9 cellular contexts compared by ENCODE assay signal in the genomic region with DNA sequence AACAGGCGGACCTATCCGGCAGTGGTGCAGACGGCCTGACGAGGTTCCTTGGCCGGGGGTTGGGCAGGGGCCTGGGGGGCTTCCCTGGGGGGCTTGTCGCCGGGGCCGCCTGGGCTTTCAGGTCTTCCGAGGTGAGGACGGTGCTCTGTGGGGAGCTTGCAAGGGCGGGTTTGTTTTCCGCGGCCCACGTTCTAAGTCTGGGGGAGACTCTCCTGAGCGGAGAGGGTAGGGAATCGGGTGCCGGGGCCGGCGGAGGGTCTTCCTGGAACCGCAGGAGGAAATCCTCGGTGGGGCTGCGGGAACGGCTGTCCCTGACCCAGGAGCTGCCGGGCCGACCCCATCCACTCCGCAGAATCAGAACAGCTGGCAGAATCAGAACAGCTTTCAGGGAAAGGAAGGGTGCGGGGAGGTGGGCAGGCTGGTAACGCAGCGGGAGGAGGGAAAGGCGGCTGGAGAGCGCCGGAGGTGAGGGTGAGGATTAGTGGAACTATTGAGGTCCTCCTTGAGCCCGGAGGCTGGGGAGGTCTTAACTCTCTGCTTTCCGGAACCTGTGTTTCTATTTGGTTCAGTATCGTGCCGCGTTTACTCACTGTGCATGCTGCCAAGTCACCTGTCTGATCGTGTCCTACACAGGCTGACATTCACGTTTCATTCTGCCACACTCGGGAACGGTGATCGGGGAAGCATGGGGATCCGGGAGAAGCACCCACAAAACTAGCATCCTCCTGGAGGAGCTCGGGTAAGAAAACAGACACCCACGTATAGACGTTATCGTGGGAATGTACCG. TPM values are rescaled to one million over a fixed set of nuclear protein-coding genes. Genes with fewer than 3 reads are reported as not detected.
DNase-seq lines count a peak whose midpoint lies in the region; ATAC-seq, FAIRE-seq and TF ChIP-seq lines count a peak whose summit lies in the region.
"Had no signal": no experiment of that assay in that cellular context is flagged by ENCODE, and none has a peak within 500 bp of the region (broad histone marks: within the 10 kb centered on the region; RNA-seq: fewer than 3 reads in every experiment).

No MANE protein-coding gene starts in this region.

- peak overlapping the region; percentile 87 for H3K4me3 ChIP-seq in GM12878
- H3K4me3 ChIP-seq in iPS-18a (ENCODE audit: low read length): peak overlapping the region; percentile 94
- peak overlapping the region; percentile 69 to 100 (median 97) for H3K4me3 ChIP-seq in skin epidermis

- TF ChIP-seq POLR2A in GM12878 (IDR thresholded peaks at IDR 0.05; ENCODE audit: low read depth, low read length): no peak

- SMC1A ChIA-PET in GM12878 (lab: Charles Lee; ENCODE audit: uncharacterized antibody, unreplicated experiment): interaction anchor here (0.9 to 2.8 kb wide), 13 partner anchors 10 to 508 kb away, joined by 3 to 11 read pairs (median 4); no protein-coding TSS in a partner anchor

- peaks cover 23% of the 10 kb centered on the region for H3K4me1 ChIP-seq in GM12878 (ENCODE audit: control insufficient read depth, insufficient read depth, low read length)
- H3K4me1 ChIP-seq in iPS-18a (ENCODE audit: control insufficient read depth, low read depth, low read length): peaks cover 6% of the 10 kb centered on the region

- TF ChIP-seq EP300 in GM12878 (IDR thresholded peaks at IDR 0.05; ENCODE audit: borderline replicate concordance in 1 of 2, control insufficient read depth in 1 of 2, low read depth in 2 of 2, low read length in 2 of 2): no peak

- FAIRE-seq in GM12878 (lab: Jason Lieb, UNC): peak; percentile 35

- H3K36me3 ChIP-seq in GM12878 (ENCODE audit: control insufficient read depth in 2 of 2, insufficient read depth in 2 of 2, low read length in 1 of 2) (peaks cover 3 to 10% of the 10 kb centered on the region in 2 experiments; a peak in 2 of 4 replicates), iPS-18a (ENCODE audit: control insufficient read depth, low read depth, low read length) (peaks cover 21% of the 10 kb centered on the region)

- peaks cover 62% of the 10 kb centered on the region for H3K79me2 ChIP-seq in GM12878 (ENCODE audit: control insufficient read depth, insufficient read depth, low read length)

- BruUV-seq in GM12878 (replicated peaks; lab: Mats Ljungman, UMichigan): TSS peak; percentile 52

- intact Hi-C loops in GM12878 (cut with micrococcal nuclease; ENCODE audit: unreplicated experiment): loop anchor here (1.0 to 2.0 kb wide), 2 partner anchors 40 to 505 kb away; a partner anchor contains a TSS

- no peaks in the 10 kb centered on the region for H3K27me3 ChIP-seq in GM12878 (replicated peaks in 1 of 2; ENCODE audit: control insufficient read depth in 2 of 2, insufficient read depth in 2 of 2, low read length in 1 of 2)
- no peaks in the 10 kb centered on the region for H3K27me3 ChIP-seq in iPS-18a (ENCODE audit: control insufficient read depth, insufficient read depth, low read length)

- ATAC-seq in GM18502 (IDR thresholded peaks at IDR 0.05; ENCODE audit: poor library complexity, unreplicated experiment): peak; percentile 19
- ATAC-seq in HG02973 (IDR thresholded peaks at IDR 0.05; ENCODE audit: unreplicated experiment): peak; percentile 23
- peak; percentile 54 for ATAC-seq in GM12878

- RAD21 ChIA-PET in GM12878 (lab: Charles Lee; ENCODE audit: unreplicated experiment): interaction anchor here (0.9 to 2.6 kb wide), 8 partner anchors 30 to 505 kb away, joined by 3 to 23 read pairs (median 4); a partner anchor contains a TSS

- POLR2A ChIA-PET in GM12878 (lab: Charles Lee): interaction anchor here (0.6 to 3.7 kb wide), 14 partner anchors 9 to 641 kb away, joined by 3 to 25 read pairs (median 4); a partner anchor contains a TSS

- H3K27ac ChIP-seq in GM12878 (ENCODE audit: control insufficient read depth, insufficient read depth): peak overlapping the region; percentile 89
- H3K27ac ChIP-seq in iPS-18a (ENCODE audit: low read length): peak overlapping the region; percentile 87
- H3K27ac ChIP-seq in skin epidermis: peak overlapping the region; percentile 42 to 99 (median 91)

- in situ Hi-C loops in GM12878 (cut with MboI): no loop called here

- TF ChIP-seq RAD21 in GM12878 (IDR thresholded peaks at IDR 0.05; ENCODE audit: insufficient read depth, low read depth, low read length): no peak

- no peak for TF ChIP-seq CTCF in GM12878 (IDR thresholded peaks at IDR 0.05 in 2 of 3, conservative IDR thresholded peaks at IDR 0.05 in 1 of 3; ENCODE audit: control insufficient read depth in 2 of 3, extremely low read depth in 1 of 3, insufficient read depth in 1 of 3, low read depth in 3 of 3, low read length in 3 of 3)

- H2AFZ ChIP-seq in GM12878 (ENCODE audit: control insufficient read depth, low read depth, low read length): peak overlapping the region; percentile 88

- H3K9ac ChIP-seq in GM12878 (ENCODE audit: control insufficient read depth, insufficient read depth, low read length): peak overlapping the region; percentile 96
- H3K9ac ChIP-seq in iPS-18a (ENCODE audit: low read length): peak overlapping the region; percentile 88

- peak; percentile 55 for DNase-seq in AG08396 (ENCODE audit: low spot score)
- peak; percentile 61 for DNase-seq in OCI-M1 (lab: John Stamatoyannopoulos, UW)
- no peak for DNase-seq in GM12878 (ENCODE audit: low read depth, low spot score)
- no peak for DNase-seq in NCI-H2196 (lab: John Stamatoyannopoulos, UW; ENCODE audit: unreplicated experiment)

- H3K9me3 ChIP-seq in GM12878 (replicated peaks; ENCODE audit: control insufficient read depth, insufficient read depth, low read length) (no peaks in the 10 kb centered on the region), iPS-18a (ENCODE audit: control insufficient read depth, low read depth, low read length) (no peaks in the 10 kb centered on the region)

- WGBS in GM12878 (ENCODE audit: insufficient coverage, insufficient replicate concordance, low lambda C conversion rate, missing lambda C conversion rate): 4% methylated on average over 44 of the region's 48 CpGs

- H3K4me2 ChIP-seq in GM12878 (ENCODE audit: control insufficient read depth, insufficient read depth): peak overlapping the region; percentile 93

- H4K20me1 ChIP-seq in GM12878 (ENCODE audit: control insufficient read depth, insufficient read depth): no peaks in the 10 kb centered on the region

- CTCF ChIA-PET in GM12878 (lab: Yijun Ruan, JAX): interaction anchor here (0.7 to 5.9 kb wide), 12 partner anchors 15 to 1234 kb away, joined by 3 to 26 read pairs (median 6); a partner anchor contains a TSS

TF ChIP-seq in GM12878, 131 proteins besides CTCF, POLR2A, EP300 and RAD21 (continues in another document):
- TF ChIP-seq PAX5 (IDR thresholded peaks at IDR 0.05; ENCODE audit: borderline replicate concordance, low read depth, low read length): no peak

RNA-seq across cellular contexts. Expression of a gene that starts 28.9 kb away (rescaled TPM):
- not detected in 2 replicates for total RNA-seq in GM12878 (2013; cell fraction: nucleolus; rRNA removed)
- total RNA-seq in GM12878 (2014; rRNA removed) (not detected in 2 replicates), GM12878 (2014; rRNA removed; fragmentation: Illumina TruSeq; extraction: Trizol) (not detected in 2 replicates), GM12878 (2021) (not detected in 2 replicates)
- polyA plus RNA-seq in GM12878 (2011; ENCODE audit: low read depth): not detected
- polyA plus RNA-seq in GM12878 (2011; rRNA removed) (not detected in 2 replicates), GM12878 (2014; fragmentation: Illumina TruSeq; extraction: Trizol) (not detected in 2 replicates), GM12878 (2014; fragmentation: Nextera tagmentation; extraction: Ambion mirVana) (not detected), GM12878 (2014; rRNA removed) (not detected in 2 replicates), GM12878 (2016; fragmentation: Nextera tagmentation; extraction: Ambion mirVana) (not detected)
- polyA plus RNA-seq in GM12878 (2011; cell fraction: cytosol; rRNA removed): 0.15 TPM in 1 of 2 replicates, not detected in the other
- not detected in 2 replicates for polyA plus RNA-seq in GM12878 (2011; cell fraction: nucleus; rRNA removed)
- polyA plus RNA-seq in GM12878 (2012): not detected in 2 replicates
- not detected in 2 replicates for polyA minus RNA-seq in GM12878 (2011; rRNA and poly(A)+ RNA removed)
- not detected in 2 replicates for polyA minus RNA-seq in GM12878 (2011; cell fraction: cytosol; rRNA and poly(A)+ RNA removed)
- not detected in 2 replicates for polyA minus RNA-seq in GM12878 (2011; cell fraction: nucleus; rRNA and poly(A)+ RNA removed)
- total RNA-seq: subcutaneous adipose tissue had no signal

RNA-seq across cellular contexts. Expression of a gene that starts 39.9 kb away (rescaled TPM):
- 42.8 and 47.0 TPM in 2 replicates for total RNA-seq in GM12878 (2013; cell fraction: nucleolus; rRNA removed)
- 16.7 and 23.9 TPM in 2 replicates for total RNA-seq in GM12878 (2014; rRNA removed)
- total RNA-seq in GM12878 (2014; rRNA removed; fragmentation: Illumina TruSeq; extraction: Trizol): 13.4 and 16.0 TPM in 2 replicates
- total RNA-seq in GM12878 (2021): 20.7 and 24.1 TPM in 2 replicates
- polyA plus RNA-seq in GM12878 (2011; ENCODE audit: low read depth): 10.9 TPM
- 11.9 and 21.1 TPM in 2 replicates for polyA plus RNA-seq in GM12878 (2011; rRNA removed)
- polyA plus RNA-seq in GM12878 (2011; cell fraction: cytosol; rRNA removed): 15.1 and 18.4 TPM in 2 replicates
- 43.8 and 51.2 TPM in 2 replicates for polyA plus RNA-seq in GM12878 (2011; cell fraction: nucleus; rRNA removed)
- polyA plus RNA-seq in GM12878 (2012): 18.6 and 23.9 TPM in 2 replicates
- 19.5 and 25.8 TPM in 2 replicates for polyA plus RNA-seq in GM12878 (2014; fragmentation: Illumina TruSeq; extraction: Trizol)
- polyA plus RNA-seq in GM12878 (2014; fragmentation: Nextera tagmentation; extraction: Ambion mirVana): 10 to 100 TPM; 10.5 to 11.4 TPM
- 13.8 and 14.4 TPM in 2 replicates for polyA plus RNA-seq in GM12878 (2014; rRNA removed)
- 10 to 100 TPM; 19.6 to 20.8 TPM for polyA plus RNA-seq in GM12878 (2016; fragmentation: Nextera tagmentation; extraction: Ambion mirVana)
- polyA minus RNA-seq in GM12878 (2011; rRNA and poly(A)+ RNA removed): 21.4 and 26.0 TPM in 2 replicates
- 9.5 and 11.2 TPM in 2 replicates for polyA minus RNA-seq in GM12878 (2011; cell fraction: cytosol; rRNA and poly(A)+ RNA removed)
- 19.2 and 29.9 TPM in 2 replicates for polyA minus RNA-seq in GM12878 (2011; cell fraction: nucleus; rRNA and poly(A)+ RNA removed)

Comparison
In these comparisons a context has a peak if more than half of its experiments do, and no peak if none do; other contexts are left out.
1. DNase-seq: peak in AG08396 (single experiment) and OCI-M1 (single experiment); none in GM12878 (single experiment) and NCI-H2196 (single experiment).
2. Peak in every context shown above with its lines, with median percentiles within 50 percentile points of each other: ATAC-seq, H3K27ac ChIP-seq and H3K4me3 ChIP-seq.